In genomic region chr2:138030459-138030858, GRCh38 we compare ENCODE assay signal across 8 cellular contexts.
DNase-seq lines count a peak whose midpoint lies in the region; ATAC-seq and TF ChIP-seq lines count a peak whose summit lies in the region.

No MANE protein-coding gene starts in this region.

- ATAC-seq in GM19025 (IDR thresholded peaks at IDR 0.05; ENCODE audit: low read depth, unreplicated experiment), result peak; percentile 62
- peak; percentile 78 for ATAC-seq in HG02763 (IDR thresholded peaks at IDR 0.05; ENCODE audit: unreplicated experiment)

- TF ChIP-seq CTCF in GM13976 (IDR thresholded peaks at IDR 0.05; ENCODE audit: borderline replicate concordance, control extremely low read depth, extremely low read depth, insufficient read depth, missing control alignments) (no peak), A673 (conservative IDR thresholded peaks at IDR 0.05; ENCODE audit: low read depth, low read length) (no peak)

- POLR2A ChIA-PET in A673 (lab: Charles Lee; ENCODE audit: low non-redundant PET), result no interaction called here

- no TSS peak for BruUV-seq in A673 (replicated peaks; lab: Mats Ljungman, UMichigan)

- CTCF ChIA-PET in A673 (lab: Charles Lee), result no interaction called here

- H3K27me3 ChIP-seq in A673 (replicated peaks; ENCODE audit: insufficient read depth, low read depth, low read length, poor library complexity), result no peaks in the 10 kb centered on the region

- no peak overlapping the region for H3K27ac ChIP-seq in A673 (ENCODE audit: low read depth, low read length, poor library complexity, severe bottlenecking)

- H3K4me1 ChIP-seq in A673 (ENCODE audit: insufficient read depth, low read length, poor library complexity, severe bottlenecking), result no peaks in the 10 kb centered on the region

- in situ Hi-C loops in GM13976 (cut with MboI; ENCODE audit: low sequenced_read_pairs, unreplicated experiment), result no loop called here

- H3K4me3 ChIP-seq in skeletal muscle cell (ENCODE audit: low read depth, low read length) (no peak overlapping the region), A673 (ENCODE audit: low read depth, low read length, poor library complexity, severe bottlenecking) (no peak overlapping the region)

- no peaks in the 10 kb centered on the region for H3K9me3 ChIP-seq in A673 (ENCODE audit: low read depth, low read length, poor library complexity, severe bottlenecking)

- DNase-seq in M059J (ENCODE audit: low read depth) (peak; percentile 53), skeletal muscle cell (ENCODE audit: low read depth) (peak; percentile 21), NCI-H1436 treated with DMSO at 0.1 percent for 48 hours (lab: John Stamatoyannopoulos, UW) (no peak), GM13976 (ENCODE audit: low spot score) (no peak), A673 (ENCODE audit: low spot score) (no peak), DMS79 (lab: John Stamatoyannopoulos, UW) (no peak)

- intact Hi-C loops in A673 (cut with micrococcal nuclease; ENCODE audit: unreplicated experiment), result no loop called here

- H3K36me3 ChIP-seq in A673 (ENCODE audit: insufficient read depth, low read length, poor library complexity, severe bottlenecking), result no peaks in the 10 kb centered on the region

Comparison
In these comparisons a context has a peak if more than half of its experiments do, and no peak if none do; other contexts are left out.
1. DNase-seq: peak in M059J (single experiment) and skeletal muscle cell (single experiment); none in NCI-H1436 treated with DMSO at 0.1 percent for 48 hours (single experiment), GM13976 (single experiment), A673 (single experiment) and DMS79 (single experiment).